ENCODE assay signal across 8 cellular contexts in genomic region chr6:37222125-37222967, GRCh38. TPM values are rescaled to one million over a fixed set of nuclear protein-coding genes. Genes with fewer than 3 reads are reported as not detected.
A peak's percentile ranks its signal among the peaks of the same experiment; 100 is the strongest.
DNase-seq lines count a peak whose midpoint lies in the region; ATAC-seq, FAIRE-seq and TF ChIP-seq lines count a peak whose summit lies in the region.

No MANE protein-coding gene starts in this region.

- TF ChIP-seq CTCF in AG04450 (IDR thresholded peaks at IDR 0.05; ENCODE audit: low read depth, low read length) (no peak), WERI-Rb-1 (IDR thresholded peaks at IDR 0.05; ENCODE audit: low read depth, low read length) (no peak), choroid plexus epithelial cell (conservative IDR thresholded peaks at IDR 0.05; ENCODE audit: low read depth, low read length) (peak; percentile 5), kidney (IDR thresholded peaks at IDR 0.05; ENCODE audit: borderline replicate concordance, extremely low read depth, insufficient read depth) (no peak)

- no peaks in the 10 kb centered on the region; the same call in 1 of the 2 replicates for H3K9me3 ChIP-seq in AG04450 (ENCODE audit: control insufficient read depth, insufficient read depth, low read length)
- no peaks in the 10 kb centered on the region for H3K9me3 ChIP-seq in WERI-Rb-1 (ENCODE audit: severe bottlenecking)
- no peaks in the 10 kb centered on the region for H3K9me3 ChIP-seq in kidney (ENCODE audit: control insufficient read depth in 1 of 2, low read length in 2 of 2)

- no peak for FAIRE-seq in kidney (lab: Jason Lieb, UNC)

- H3K27ac ChIP-seq in AG04450 (ENCODE audit: low read depth, low read length) (peak overlapping the region; percentile 39), WERI-Rb-1 (peak overlapping the region; percentile 67), kidney (ENCODE audit: low read depth in 2 of 2, low read length in 2 of 2) (no peak overlapping the region)

- no peaks in the 10 kb centered on the region for H3K36me3 ChIP-seq in WERI-Rb-1
- H3K36me3 ChIP-seq in kidney (ENCODE audit: control insufficient read depth in 1 of 2, insufficient read depth in 2 of 2, low read length in 2 of 2) = no peaks in the 10 kb centered on the region

- H3K4me3 ChIP-seq in AG04450 (ENCODE audit: low read depth, low read length) (peak overlapping the region; percentile 60), WERI-Rb-1 (ENCODE audit: low read depth, low read length) (peak overlapping the region; percentile 69), choroid plexus epithelial cell (ENCODE audit: low read depth, low read length) (peak overlapping the region; percentile 64), kidney (ENCODE audit: low read length in 2 of 2) (peak overlapping the region; percentile 68 to 71)

- no peaks in the 10 kb centered on the region for H3K27me3 ChIP-seq in AG04450 (ENCODE audit: control insufficient read depth, insufficient read depth, low read length)
- H3K27me3 ChIP-seq in WERI-Rb-1 (ENCODE audit: insufficient read depth, low read depth, severe bottlenecking) = no peaks in the 10 kb centered on the region

- intact Hi-C loops in kidney (cut with DNase I) = no loop called here

- ATAC-seq in GM18873 (IDR thresholded peaks at IDR 0.05; ENCODE audit: low FRiP score, unreplicated experiment) (peak; percentile 71), HG03108 (IDR thresholded peaks at IDR 0.05; ENCODE audit: unreplicated experiment) (peak; percentile 86)

- POLR2A ChIA-PET in AG04450 (lab: Yijun Ruan, JAX) = interaction anchor here (0.6 to 1.5 kb wide), 5 partner anchors 18 to 614 kb away, joined by 3 to 7 read pairs (median 4); no protein-coding TSS in a partner anchor

- CTCF ChIA-PET in AG04450 (lab: Charles Lee) = interaction anchor here (0.9 to 2.8 kb wide), 6 partner anchors 9 to 204 kb away, joined by 3 to 9 read pairs (median 4); no protein-coding TSS in a partner anchor

- no peak for DNase-seq in AG04450 (ENCODE audit: low read depth, low spot score)
- peak; percentile 97 for DNase-seq in NCI-H2196 (lab: John Stamatoyannopoulos, UW; ENCODE audit: unreplicated experiment)
- DNase-seq in WERI-Rb-1 = peak; percentile 98
- DNase-seq in choroid plexus epithelial cell (ENCODE audit: low read depth) = peak; percentile 97
- peak; percentile 93 for DNase-seq in kidney
- DNase-seq in stimulated activated CD4-positive, alpha-beta T cell treated with anti-CD3 and anti-CD28 coated beads, Interleukin-15, amount 100 ng/mL, for 1 hour (ENCODE audit: low read depth in 1 of 2, low spot score in 1 of 2) = peak; percentile 15 to 45

- H3K4me1 ChIP-seq in kidney (ENCODE audit: control insufficient read depth in 1 of 2, insufficient read depth in 1 of 2, low read depth in 1 of 2, low read length in 2 of 2) = peaks cover 4 to 10% of the 10 kb centered on the region in 2 donors

- H3K9ac ChIP-seq in kidney (ENCODE audit: low read length in 2 of 2) = peak overlapping the region; percentile 47 to 59

RNA-seq across cellular contexts. Expression of gene TBC1D22B, which starts 35.2 kb away (rescaled TPM):
- polyA plus RNA-seq in AG04450 (2011; rRNA removed) (9.7 and 9.8 TPM in 2 replicates), kidney (ENCODE audit: insufficient read depth, low read depth, low replicate concordance) (9.7 TPM)
- polyA minus RNA-seq in AG04450 (2011; rRNA and poly(A)+ RNA removed) = 7.5 and 8.7 TPM in 2 replicates
- total RNA-seq in kidney = 12.8 TPM

RNA-seq across cellular contexts. Expression of gene TMEM217, which starts 35.6 kb away (rescaled TPM):
- polyA plus RNA-seq in AG04450 (2011; rRNA removed) = 7.7 and 7.8 TPM in 2 replicates
- polyA minus RNA-seq in AG04450 (2011; rRNA and poly(A)+ RNA removed) = 4.0 and 7.6 TPM in 2 replicates
- total RNA-seq in kidney = 0.72 TPM
- 0.67 TPM for polyA plus RNA-seq in kidney (ENCODE audit: insufficient read depth, low read depth, low replicate concordance)

RNA-seq across cellular contexts. Expression of gene PIM1, which starts 52.4 kb away (rescaled TPM):
- polyA plus RNA-seq in AG04450 (2011; rRNA removed) = 35.3 and 37.5 TPM in 2 replicates
- 55.6 and 64.5 TPM in 2 replicates for polyA minus RNA-seq in AG04450 (2011; rRNA and poly(A)+ RNA removed)
- total RNA-seq in kidney = 30.4 TPM
- polyA plus RNA-seq in kidney (ENCODE audit: insufficient read depth, low read depth, low replicate concordance) = 19.1 TPM

Comparison
In these comparisons a context has a peak if more than half of its experiments do, and no peak if none do; other contexts are left out.
1. H3K27ac ChIP-seq: peak in AG04450 (single experiment) and WERI-Rb-1 (single experiment); none in kidney (0 of 2).
2. Peak in every context shown above with its lines, with median percentiles within 50 percentile points of each other: H3K4me3 ChIP-seq.